ENCODE assay signal across 8 cellular contexts in genomic region chr9:136095028-136095494, GRCh38. TPM values are rescaled to one million over a fixed set of nuclear protein-coding genes. Genes with fewer than 3 reads are reported as not detected.
A peak's percentile ranks its signal among the peaks of the same experiment; 100 is the strongest.
DNase-seq lines count a peak whose midpoint lies in the region; ATAC-seq and TF ChIP-seq lines count a peak whose summit lies in the region.

Gene NACC2, minus strand, starts transcription at chr9:136095289. Its CDS starts 44,768 bp downstream, at chr9:136050521.

- peak; percentile 43 for DNase-seq in activated naive CD4-positive, alpha-beta T cell treated with Interleukin-2 at 50 U/mL for 16 hours
- DNase-seq in activated naive CD4-positive, alpha-beta T cell treated with anti-CD3 and anti-CD28 coated beads, Interleukin-2, amount 50 U/mL, for 16 hours: no peak
- DNase-seq in RWPE2 (ENCODE audit: low spot score) (no peak), choroid plexus epithelial cell (ENCODE audit: low read depth) (peak; percentile 64), left colon (peak; percentile 69 to 84), cortex of kidney (lab: John Stamatoyannopoulos, UW) (no peak)
- DNase-seq in stimulated activated naive B cell treated with anti-CD40 and anti-IgM and Interleukin-4, amounts not matched to agents 10 μg/mL and 1 μg/mL and 100 μg/mL, for 72 hours: no peak

- no peaks in the 10 kb centered on the region for H3K4me1 ChIP-seq in RWPE2 (ENCODE audit: insufficient read depth, poor library complexity, severe bottlenecking)

- no peaks in the 10 kb centered on the region for H3K9me3 Mint-ChIP-seq in stimulated activated naive B cell treated with anti-CD40 and anti-IgM and Interleukin-4, amounts not matched to agents 10 μg/mL and 1 μg/mL and 100 μg/mL, for 72 hours

- H3K36me3 Mint-ChIP-seq in stimulated activated naive B cell treated with anti-CD40 and anti-IgM and Interleukin-4, amounts not matched to agents 10 μg/mL and 1 μg/mL and 100 μg/mL, for 72 hours: no peaks in the 10 kb centered on the region

- H3K27me3 Mint-ChIP-seq in stimulated activated naive B cell treated with anti-CD40 and anti-IgM and Interleukin-4, amounts not matched to agents 10 μg/mL and 1 μg/mL and 100 μg/mL, for 72 hours: peaks cover 51 to 68% of the 10 kb centered on the region in 2 donors

- H3K27ac ChIP-seq in RWPE2 (ENCODE audit: poor library complexity, severe bottlenecking): peak within 1 kb of the TSS; percentile 77

- intact Hi-C loops in left colon (cut with DNase I, micrococcal nuclease): no loop called here

- H3K4me3 Mint-ChIP-seq in stimulated activated naive B cell treated with anti-CD40 and anti-IgM and Interleukin-4, amounts not matched to agents 10 μg/mL and 1 μg/mL and 100 μg/mL, for 72 hours: peak within 1 kb of the TSS; percentile 66 to 81

- ATAC-seq in RWPE2 (ENCODE audit: low read depth): peak; percentile 47
- ATAC-seq in left colon: peak; percentile 73
- peak; percentile 28 for ATAC-seq in stimulated activated naive B cell treated with anti-CD40 and anti-IgM and Interleukin-4, amounts not matched to agents 10 μg/mL and 1 μg/mL and 100 μg/mL, for 72 hours (replicated peaks)
- no peak for ATAC-seq in HG03457 (IDR thresholded peaks at IDR 0.05; ENCODE audit: unreplicated experiment)

- no peak within 1 kb of the TSS for H3K27ac Mint-ChIP-seq in stimulated activated naive B cell treated with anti-CD40 and anti-IgM and Interleukin-4, amounts not matched to agents 10 μg/mL and 1 μg/mL and 100 μg/mL, for 72 hours

- H3K4me1 Mint-ChIP-seq in stimulated activated naive B cell treated with anti-CD40 and anti-IgM and Interleukin-4, amounts not matched to agents 10 μg/mL and 1 μg/mL and 100 μg/mL, for 72 hours: peaks cover 3 to 11% of the 10 kb centered on the region in 2 donors

- no peaks in the 10 kb centered on the region for H3K36me3 ChIP-seq in RWPE2 (ENCODE audit: low read depth)

- H3K4me3 ChIP-seq in RWPE2 (ENCODE audit: severe bottlenecking) (peak within 1 kb of the TSS; percentile 100), choroid plexus epithelial cell (ENCODE audit: low read depth, low read length) (peak within 1 kb of the TSS; percentile 71)

- no peak for TF ChIP-seq CTCF in RWPE2 (IDR thresholded peaks at IDR 0.05; ENCODE audit: poor library complexity, severe bottlenecking)
- TF ChIP-seq CTCF in choroid plexus epithelial cell (conservative IDR thresholded peaks at IDR 0.05; ENCODE audit: low read depth, low read length): no peak

- H3K9me3 ChIP-seq in RWPE2 (ENCODE audit: severe bottlenecking): no peaks in the 10 kb centered on the region

- no peaks in the 10 kb centered on the region for H3K27me3 ChIP-seq in RWPE2 (ENCODE audit: insufficient read depth, poor library complexity, severe bottlenecking)

RNA-seq across cellular contexts. Expression of gene NACC2, which starts in this region (rescaled TPM):
- 10 to 100 TPM; 16.0 to 25.2 TPM for total RNA-seq in left colon

Comparison
In these comparisons a context has a peak if more than half of its experiments do, and no peak if none do; other contexts are left out.
1. DNase-seq: peak in activated naive CD4-positive, alpha-beta T cell treated with Interleukin-2 at 50 U/mL for 16 hours (single experiment), choroid plexus epithelial cell (single experiment) and left colon (2 of 2); none in activated naive CD4-positive, alpha-beta T cell treated with anti-CD3 and anti-CD28 coated beads, Interleukin-2, amount 50 U/mL, for 16 hours (single experiment), RWPE2 (single experiment), stimulated activated naive B cell treated with anti-CD40 and anti-IgM and Interleukin-4, amounts not matched to agents 10 μg/mL and 1 μg/mL and 100 μg/mL, for 72 hours (single experiment) and cortex of kidney (single experiment).